ENCODE assay signal across 1 cellular context in genomic region chr19:41128692-41129091, GRCh38.
TF ChIP-seq lines count a peak whose summit lies in the region.

No MANE protein-coding gene starts in this region.

TF ChIP-seq in HCT116, 20 proteins besides CTCF, POLR2A, EP300 and RAD21:
- TF ChIP-seq, protein P1, sequence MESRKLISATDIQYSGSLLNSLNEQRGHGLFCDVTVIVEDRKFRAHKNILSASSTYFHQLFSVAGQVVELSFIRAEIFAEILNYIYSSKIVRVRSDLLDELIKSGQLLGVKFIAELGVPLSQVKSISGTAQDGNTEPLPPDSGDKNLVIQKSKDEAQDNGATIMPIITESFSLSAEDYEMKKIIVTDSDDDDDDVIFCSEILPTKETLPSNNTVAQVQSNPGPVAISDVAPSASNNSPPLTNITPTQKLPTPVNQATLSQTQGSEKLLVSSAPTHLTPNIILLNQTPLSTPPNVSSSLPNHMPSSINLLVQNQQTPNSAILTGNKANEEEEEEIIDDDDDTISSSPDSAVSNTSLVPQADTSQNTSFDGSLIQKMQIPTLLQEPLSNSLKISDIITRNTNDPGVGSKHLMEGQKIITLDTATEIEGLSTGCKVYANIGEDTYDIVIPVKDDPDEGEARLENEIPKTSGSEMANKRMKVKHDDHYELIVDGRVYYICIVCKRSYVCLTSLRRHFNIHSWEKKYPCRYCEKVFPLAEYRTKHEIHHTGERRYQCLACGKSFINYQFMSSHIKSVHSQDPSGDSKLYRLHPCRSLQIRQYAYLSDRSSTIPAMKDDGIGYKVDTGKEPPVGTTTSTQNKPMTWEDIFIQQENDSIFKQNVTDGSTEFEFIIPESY (IDR thresholded peaks at IDR 0.05; ENCODE audit: extremely low read depth, insufficient replicate concordance, low read length), result no peak
- TF ChIP-seq ZFX (IDR thresholded peaks at IDR 0.05) (no peak), MAX (IDR thresholded peaks at IDR 0.05) (no peak), ELF1 (IDR thresholded peaks at IDR 0.05; ENCODE audit: borderline replicate concordance, low read depth) (no peak), SP1 (IDR thresholded peaks at IDR 0.05; ENCODE audit: low read depth) (no peak), CBX3 (IDR thresholded peaks at IDR 0.05; ENCODE audit: low read depth) (no peak), ZNF274 (IDR thresholded peaks at IDR 0.05; ENCODE audit: low read depth, low read length) (no peak), YY1 (IDR thresholded peaks at IDR 0.05; ENCODE audit: extremely low read depth, insufficient replicate concordance, low read depth, low read length) (no peak), EZH2 (IDR thresholded peaks at IDR 0.05) (no peak), SIN3A (IDR thresholded peaks at IDR 0.05; ENCODE audit: low read depth) (no peak), JUND (IDR thresholded peaks at IDR 0.05) (no peak), EZH2phosphoT487 (IDR thresholded peaks at IDR 0.05; ENCODE audit: borderline replicate concordance) (no peak), FOSL1 (IDR thresholded peaks at IDR 0.05; ENCODE audit: low read depth) (no peak)
